In the genomic region with DNA sequence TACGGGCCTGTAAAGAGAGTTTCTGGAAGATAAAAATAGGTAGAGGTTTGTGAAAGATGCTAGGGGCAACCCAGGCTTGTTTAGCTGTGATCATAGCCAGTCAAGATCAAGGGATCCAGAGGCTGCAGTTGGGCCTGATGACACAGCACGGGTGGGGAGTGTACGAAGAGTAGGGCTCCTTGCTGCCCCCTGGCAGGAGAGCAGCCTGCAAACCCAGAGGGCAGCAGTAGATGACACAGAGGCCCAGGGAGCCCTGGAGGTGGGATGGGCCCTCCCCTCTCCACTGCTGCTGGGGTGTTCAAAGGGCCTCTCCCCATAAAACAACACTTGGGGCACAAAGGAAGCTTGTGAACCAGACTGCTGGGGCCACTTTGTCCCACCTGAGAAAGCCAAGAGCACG, we compare ENCODE assay signal across 8 cellular contexts. TPM values are rescaled to one million over a fixed set of nuclear protein-coding genes. Genes with fewer than 3 reads are reported as not detected.
DNase-seq lines count a peak whose midpoint lies in the region; ATAC-seq and TF ChIP-seq lines count a peak whose summit lies in the region.

No MANE protein-coding gene starts in this region.

- H3K27me3 Mint-ChIP-seq in activated T-helper 17 cell treated with anti-CD3 and anti-CD28 coated beads, Interleukin-2, amount 50 U/mL, for 72 hours, result peaks cover 7% of the 10 kb centered on the region

- H3K4me1 Mint-ChIP-seq in activated T-helper 17 cell treated with anti-CD3 and anti-CD28 coated beads, Interleukin-2, amount 50 U/mL, for 72 hours, result no peaks in the 10 kb centered on the region

- no peaks in the 10 kb centered on the region for H3K36me3 Mint-ChIP-seq in activated T-helper 17 cell treated with anti-CD3 and anti-CD28 coated beads, Interleukin-2, amount 50 U/mL, for 72 hours (ENCODE audit: low read depth)

- H3K4me3 ChIP-seq in GM06990 (replicated peaks; ENCODE audit: low read depth, low read length), result no peak overlapping the region
- H3K4me3 ChIP-seq in MG63, result no peak overlapping the region

- intact Hi-C loops in left colon (cut with DNase I, micrococcal nuclease), result no loop called here

- H3K36me3 ChIP-seq in GM06990 (ENCODE audit: control insufficient read depth, insufficient read depth, low read length), result no peaks in the 10 kb centered on the region
- no peaks in the 10 kb centered on the region for H3K36me3 ChIP-seq in MG63

- DNase-seq in GM06990 (ENCODE audit: extremely low read depth, insufficient read length) (no peak), MG63 (peak; percentile 62), left colon (peak in 1 of 2 donors; percentile 67)

- no peak overlapping the region for H3K4me3 Mint-ChIP-seq in activated T-helper 17 cell treated with anti-CD3 and anti-CD28 coated beads, Interleukin-2, amount 50 U/mL, for 72 hours

- no peak overlapping the region for H3K27ac Mint-ChIP-seq in activated T-helper 17 cell treated with anti-CD3 and anti-CD28 coated beads, Interleukin-2, amount 50 U/mL, for 72 hours

- H3K9me3 Mint-ChIP-seq in activated T-helper 17 cell treated with anti-CD3 and anti-CD28 coated beads, Interleukin-2, amount 50 U/mL, for 72 hours, result no peaks in the 10 kb centered on the region

- peak; percentile 63 for ATAC-seq in activated T-helper 17 cell treated with anti-CD3 and anti-CD28 coated beads, Interleukin-2, amount 50 U/mL, for 72 hours (replicated peaks)
- ATAC-seq in left colon, result peak; percentile 37
- no peak for ATAC-seq in HG03045 (IDR thresholded peaks at IDR 0.05; ENCODE audit: unreplicated experiment)
- ATAC-seq in HG03469 (IDR thresholded peaks at IDR 0.05; ENCODE audit: unreplicated experiment), result no peak
- ATAC-seq in GM21381 (IDR thresholded peaks at IDR 0.05; ENCODE audit: unreplicated experiment), result no peak
- no peak for ATAC-seq in GM18498 (IDR thresholded peaks at IDR 0.05; ENCODE audit: unreplicated experiment)

- H3K27me3 ChIP-seq in GM06990 (replicated peaks; ENCODE audit: control insufficient read depth, insufficient read depth, low read length) (no peaks in the 10 kb centered on the region), MG63 (no peaks in the 10 kb centered on the region)

- TF ChIP-seq CTCF in GM06990 (IDR thresholded peaks at IDR 0.05; ENCODE audit: insufficient read depth, low read length, poor library complexity, severe bottlenecking), result peak; percentile 50

- no peaks in the 10 kb centered on the region for H3K9me3 ChIP-seq in MG63

RNA-seq across cellular contexts. Expression of a gene that starts 47.2 kb away (rescaled TPM):
- 55.5 and 57.6 TPM in 2 replicates for total RNA-seq in MG63 (2014; rRNA removed; shearing (Covaris generic); ENCODE audit: low replicate concordance)
- 100 to 1,000 TPM in 1 of 2 donors, 10 to 100 TPM in 1; 48.7 to 142 TPM for total RNA-seq in activated T-helper 17 cell treated with anti-CD3 and anti-CD28 coated beads, Interleukin-2, amount 50 U/mL, for 72 hours
- total RNA-seq in left colon, result 100 to 1,000 TPM; 107 to 110 TPM

Comparison
In these comparisons a context has a peak if more than half of its experiments do, and no peak if none do; other contexts are left out.
1. ATAC-seq: peak in activated T-helper 17 cell treated with anti-CD3 and anti-CD28 coated beads, Interleukin-2, amount 50 U/mL, for 72 hours (single experiment) and left colon (single experiment); none in HG03045 (single experiment), HG03469 (single experiment), GM21381 (single experiment) and GM18498 (single experiment).